Comparison of ENCODE assay signal across 17 cellular contexts in the genomic region with DNA sequence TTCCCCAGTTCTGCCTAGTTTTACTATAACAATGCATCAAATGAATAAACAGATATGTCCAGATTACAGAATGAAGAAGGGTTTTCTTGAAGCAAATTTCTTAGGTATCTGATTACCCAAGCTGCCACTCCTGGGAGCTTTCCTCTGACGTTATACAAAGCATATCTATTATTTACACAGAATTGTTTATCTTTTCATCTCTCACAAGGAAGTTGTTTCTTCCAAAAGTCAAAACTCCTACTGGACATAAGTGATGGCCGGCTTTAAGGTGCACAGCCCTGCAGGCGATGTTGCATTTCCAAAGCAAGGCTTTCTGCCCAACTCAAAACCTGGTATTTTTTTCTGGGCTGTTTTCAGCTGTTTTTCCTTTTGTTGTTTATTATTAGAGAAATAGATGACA.
DNase-seq lines count a peak whose midpoint lies in the region.
"Had no signal": no experiment of that assay in that cellular context is flagged by ENCODE, and none has a peak within 500 bp of the region (broad histone marks: within the 10 kb centered on the region; RNA-seq: fewer than 3 reads in every experiment).

No MANE protein-coding gene starts in this region.

- H3K4me3 ChIP-seq in MG63, result no peak overlapping the region
- H3K4me3 ChIP-seq: BLaER1 treated with 17β-estradiol and CSF1 and Interleukin-3, amounts not matched to agents 10 nM and 100 nM had no signal

- no peaks in the 10 kb centered on the region for H3K36me3 ChIP-seq in MG63
- H3K36me3 ChIP-seq: BLaER1 treated with 17β-estradiol and CSF1 and Interleukin-3, amounts not matched to agents 10 nM and 100 nM had no signal

- 0 out of 2 replicates have a peak, but pooled peaks cover 5% of the 10 kb centered on the region for H3K9me3 ChIP-seq in MG63

- H3K27me3 ChIP-seq in MG63, result peaks cover 12% of the 10 kb centered on the region
- H3K27me3 ChIP-seq: BLaER1 treated with 17β-estradiol and CSF1 and Interleukin-3, amounts not matched to agents 10 nM and 100 nM had no signal

- peak; percentile 28 for DNase-seq in SIG-M5 treated with dmso at 0.1 percent for 504 hours (lab: John Stamatoyannopoulos, UW; ENCODE audit: unreplicated experiment)
- no peak for DNase-seq in SIG-M5 (lab: John Stamatoyannopoulos, UW)
- peak; percentile 19 for DNase-seq in HT-29 (ENCODE audit: low spot score)
- DNase-seq in cerebellar cortex (ENCODE audit: low spot score), result peak; percentile 15
- no peak for DNase-seq in MG63
- no peak for DNase-seq in AG08396 (ENCODE audit: low spot score)
- no peak for DNase-seq in stimulated activated CD8-positive, alpha-beta memory T cell treated with anti-CD3 and anti-CD28 coated beads, Interleukin-4, amount 100 ng/mL, for 48 hours
- DNase-seq: CD4-positive, CD25-positive, alpha-beta regulatory T cell; CD8-positive, alpha-beta memory T cell; COR-L47; DMS 273 treated with DMSO at 0.1 percent for 48 hours; DMS79; GF-D8; GOT3; H7; HFFc6 had no signal

Comparison
In these comparisons a context has a peak if more than half of its experiments do, and no peak if none do; other contexts are left out.
1. DNase-seq: peak in SIG-M5 treated with dmso at 0.1 percent for 504 hours (single experiment), HT-29 (single experiment) and cerebellar cortex (single experiment); none in SIG-M5 (single experiment), MG63 (single experiment), AG08396 (single experiment) and stimulated activated CD8-positive, alpha-beta memory T cell treated with anti-CD3 and anti-CD28 coated beads, Interleukin-4, amount 100 ng/mL, for 48 hours (single experiment).